11 cellular contexts compared by ENCODE assay signal in genomic region chr2:177229448-177230242, GRCh38. TPM values are rescaled to one million over a fixed set of nuclear protein-coding genes. Genes with fewer than 3 reads are reported as not detected.
DNase-seq lines count a peak whose midpoint lies in the region; ATAC-seq and TF ChIP-seq lines count a peak whose summit lies in the region.
"Had no signal": no experiment of that assay in that cellular context is flagged by ENCODE, and none has a peak within 500 bp of the region (broad histone marks: within the 10 kb centered on the region; RNA-seq: fewer than 3 reads in every experiment).

No MANE protein-coding gene starts in this region.

- H3T11ph ChIP-seq in H9 (ENCODE audit: low read length): no peak overlapping the region

- H3K79me2 ChIP-seq in H9 (ENCODE audit: insufficient read depth, low read length): no peaks in the 10 kb centered on the region

- no peak overlapping the region for H4K8ac ChIP-seq in H9 (replicated peaks; ENCODE audit: insufficient read length, low read depth, low read length)

- no peaks in the 10 kb centered on the region for H3K79me1 ChIP-seq in H9 (ENCODE audit: insufficient read depth, low read depth, low read length, poor library complexity, severe bottlenecking)

- no peaks in the 10 kb centered on the region for H4K20me1 ChIP-seq in H9 (ENCODE audit: control insufficient read depth, insufficient read depth, insufficient read length)

- H2BK120ac ChIP-seq in H9 (ENCODE audit: low read depth, low read length, poor library complexity, severe bottlenecking): no peak overlapping the region

- H3K4me2 ChIP-seq in H9 (ENCODE audit: insufficient read depth, insufficient read length, low read length): no peak overlapping the region

- peak overlapping the region; percentile 43 to 73 (median 63); a peak in 4 of 7 replicates for H3K27ac Mint-ChIP-seq in H9
- H3K27ac Mint-ChIP-seq in natural killer cell treated with Interleukin-12 subunit alpha and Interleukin-12 subunit beta and Interleukin-15 and Interleukin-18, amount 100 ng/mL, for 72 hours: peak overlapping the region; percentile 48 to 82

- H3K9me3 Mint-ChIP-seq in H9: no peaks in the 10 kb centered on the region
- no peaks in the 10 kb centered on the region for H3K9me3 Mint-ChIP-seq in natural killer cell treated with Interleukin-12 subunit alpha and Interleukin-12 subunit beta and Interleukin-15 and Interleukin-18, amount 100 ng/mL, for 72 hours

- TF ChIP-seq POLR2A in body of pancreas (IDR thresholded peaks at IDR 0.05): peak in 1 of 3 donors; percentile 5

- peaks cover 8 to 14% of the 10 kb centered on the region in 2 experiments for H3K4me1 Mint-ChIP-seq in H9
- H3K4me1 Mint-ChIP-seq in natural killer cell treated with Interleukin-12 subunit alpha and Interleukin-12 subunit beta and Interleukin-15 and Interleukin-18, amount 100 ng/mL, for 72 hours (ENCODE audit: low read depth in 2 of 2): peaks cover 38 to 53% of the 10 kb centered on the region in 2 donors

- H2AFZ ChIP-seq in H9 (ENCODE audit: low read length): no peak overlapping the region

- ATAC-seq in body of pancreas: peak; percentile 14
- ATAC-seq in natural killer cell treated with Interleukin-12 subunit alpha and Interleukin-12 subunit beta and Interleukin-15 and Interleukin-18, amount 100 ng/mL, for 72 hours: no peak
- ATAC-seq in HG02884 (IDR thresholded peaks at IDR 0.05; ENCODE audit: unreplicated experiment): no peak
- no peak for ATAC-seq in GM18498 (IDR thresholded peaks at IDR 0.05; ENCODE audit: unreplicated experiment)

- DNase-seq in NCI-H2107 treated with DMSO at 0.1 percent for 48 hours (lab: John Stamatoyannopoulos, UW; ENCODE audit: unreplicated experiment) (peak; percentile 32), NCI-H2107 (lab: John Stamatoyannopoulos, UW) (no peak), H9 (no peak), body of pancreas (no peak), NCI-H1105 treated with DMSO at 0.1 percent for 48 hours (lab: John Stamatoyannopoulos, UW) (no peak)
- DNase-seq in natural killer cell treated with Interleukin-12 subunit alpha and Interleukin-12 subunit beta and Interleukin-15 and Interleukin-18, amount 100 ng/mL, for 72 hours (ENCODE audit: low spot score): no peak
- DNase-seq: GF-D8, H7, NCI-H1092 had no signal

- no peak overlapping the region for H4K91ac ChIP-seq in H9 (ENCODE audit: insufficient read length, low read depth, low read length)

- peaks cover 18 to 40% (median 29%) of the 10 kb centered on the region in 3 experiments for H3K36me3 Mint-ChIP-seq in H9 (ENCODE audit: insufficient read depth in 1 of 3, low read depth in 3 of 3)
- peaks cover 40% of the 10 kb centered on the region for H3K36me3 Mint-ChIP-seq in natural killer cell treated with Interleukin-12 subunit alpha and Interleukin-12 subunit beta and Interleukin-15 and Interleukin-18, amount 100 ng/mL, for 72 hours

- no peak overlapping the region for H2AK5ac ChIP-seq in H9 (ENCODE audit: insufficient read length, low read length)

- H3K23me2 ChIP-seq in H9 (ENCODE audit: insufficient read length, low read depth, low read length, poor library complexity, severe bottlenecking): no peaks in the 10 kb centered on the region

- H2BK12ac ChIP-seq in H9 (ENCODE audit: insufficient read length, low read depth, low read length): no peak overlapping the region

- WGBS in H9 (ENCODE audit: extremely low coverage, insufficient read length, low lambda C conversion rate): no CpG with 5 or more reads among the region's 8 CpGs
- WGBS in body of pancreas, 2 donors: 81 to 82% methylated on average over 8 of the region's 8 CpGs

- H2BK15ac ChIP-seq in H9 (ENCODE audit: low read depth, low read length): no peak overlapping the region

- H3K18ac ChIP-seq in H9 (ENCODE audit: insufficient read length, low read depth, low read length): no peak overlapping the region

- H3K36me3 ChIP-seq in body of pancreas (replicated peaks in 1 of 2; ENCODE audit: insufficient read depth in 1 of 2, low read depth in 2 of 2): peaks cover 0 to 14% of the 10 kb centered on the region in 2 donors

- H3K9ac ChIP-seq in H9 (ENCODE audit: extremely low read depth, insufficient read length, low read length): no peak overlapping the region

- no peak overlapping the region for H3K23ac ChIP-seq in H9 (ENCODE audit: insufficient read length, low read depth, low read length)

- H3K4ac ChIP-seq in H9 (ENCODE audit: low read depth, low read length): no peak overlapping the region

- no peaks in the 10 kb centered on the region for H3K27me3 Mint-ChIP-seq in H9 (ENCODE audit: low read depth)
- H3K27me3 Mint-ChIP-seq in natural killer cell treated with Interleukin-12 subunit alpha and Interleukin-12 subunit beta and Interleukin-15 and Interleukin-18, amount 100 ng/mL, for 72 hours: no peaks in the 10 kb centered on the region

- no peak overlapping the region for H3K14ac ChIP-seq in H9 (ENCODE audit: insufficient read depth, low read length)

- no peak overlapping the region for H3K4me3 ChIP-seq in body of pancreas

- no peaks in the 10 kb centered on the region for H3K27me3 ChIP-seq in H9 (ENCODE audit: insufficient read depth, low read length)
- no peaks in the 10 kb centered on the region for H3K27me3 ChIP-seq in body of pancreas

- H3K4me1 ChIP-seq in H9 (ENCODE audit: insufficient read depth, low read length) (no peaks in the 10 kb centered on the region), body of pancreas (peaks cover 6% of the 10 kb centered on the region)

- TF ChIP-seq CTCF in H9 (conservative IDR thresholded peaks at IDR 0.05) (no peak), body of pancreas (IDR thresholded peaks at IDR 0.05) (no peak)

- no peak overlapping the region for H3K4me3 Mint-ChIP-seq in H9
- H3K4me3 Mint-ChIP-seq in natural killer cell treated with Interleukin-12 subunit alpha and Interleukin-12 subunit beta and Interleukin-15 and Interleukin-18, amount 100 ng/mL, for 72 hours: no peak overlapping the region

- no peaks in the 10 kb centered on the region for H3K9me3 ChIP-seq in H9 (ENCODE audit: control insufficient read depth, low read depth, low read length)
- H3K9me3 ChIP-seq in body of pancreas: no peaks in the 10 kb centered on the region

- H2BK5ac ChIP-seq in H9 (ENCODE audit: insufficient read length, low read length): no peak overlapping the region

- H4K5ac ChIP-seq in H9 (ENCODE audit: insufficient read length, low read depth, low read length): no peak overlapping the region

- H3K27ac ChIP-seq in H9 (ENCODE audit: insufficient read length, low read depth, low read length): peak overlapping the region; percentile 10
- no peak overlapping the region for H3K27ac ChIP-seq in body of pancreas

- H2BK20ac ChIP-seq in H9 (ENCODE audit: low read depth, low read length, poor library complexity, severe bottlenecking): no peak overlapping the region

- H3K56ac ChIP-seq in H9 (ENCODE audit: insufficient read length, low read depth, low read length): no peak overlapping the region

- intact Hi-C loops in body of pancreas (cut with DNase I): no loop called here

RNA-seq across cellular contexts. Expression of gene HNRNPA3, which starts 17.1 kb away (rescaled TPM):
- total RNA-seq in H9 (2021) (405 and 419 TPM in 2 replicates), body of pancreas (10 to 100 TPM; 44.1 to 58.0 TPM)
- total RNA-seq in natural killer cell treated with Interleukin-12 subunit alpha and Interleukin-12 subunit beta and Interleukin-15 and Interleukin-18, amount 100 ng/mL, for 72 hours: 100 to 1,000 TPM; 170 to 282 TPM

RNA-seq across cellular contexts. Expression of gene NFE2L2, which starts 34.9 kb away (rescaled TPM):
- total RNA-seq in H9 (2021) (40.6 and 42.5 TPM in 2 replicates), body of pancreas (10 to 100 TPM; 45.1 to 55.4 TPM)
- total RNA-seq in natural killer cell treated with Interleukin-12 subunit alpha and Interleukin-12 subunit beta and Interleukin-15 and Interleukin-18, amount 100 ng/mL, for 72 hours: 10 to 100 TPM; 71.2 to 96.6 TPM
